ENCODE assay signal across 19 cellular contexts in the genomic region with DNA sequence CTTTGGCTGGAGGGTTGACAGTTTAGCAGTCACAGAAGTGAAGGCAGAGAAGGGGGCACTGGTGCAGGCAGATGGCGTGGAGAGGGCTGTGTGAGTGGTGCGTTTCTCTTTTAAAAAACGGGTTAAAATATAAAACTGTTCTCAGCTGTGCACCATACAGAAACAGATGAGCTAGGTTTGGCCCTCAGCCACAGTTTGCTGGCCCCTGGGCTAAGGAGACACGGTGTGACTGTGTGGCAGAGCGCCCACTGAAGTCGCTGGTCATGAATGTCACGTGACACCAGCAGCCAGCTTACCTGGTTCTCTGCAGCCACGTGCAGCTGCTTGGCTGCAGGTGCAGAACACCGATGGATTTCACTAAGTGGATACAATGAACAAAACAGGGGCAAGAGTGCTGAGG. TPM values are rescaled to one million over a fixed set of nuclear protein-coding genes. Genes with fewer than 3 reads are reported as not detected.
DNase-seq lines count a peak whose midpoint lies in the region; ATAC-seq, FAIRE-seq and TF ChIP-seq lines count a peak whose summit lies in the region.
"Had no signal": no experiment of that assay in that cellular context is flagged by ENCODE, and none has a peak within 500 bp of the region (broad histone marks: within the 10 kb centered on the region; RNA-seq: fewer than 3 reads in every experiment).

No MANE protein-coding gene starts in this region.

- H3K27ac ChIP-seq in CD4-positive, CD25-positive, alpha-beta regulatory T cell (ENCODE audit: insufficient read depth, low read length, poor library complexity, severe bottlenecking) = no peak overlapping the region
- H3K27ac ChIP-seq: GM23248 had no signal

- intact Hi-C loops in Caco-2 (cut with micrococcal nuclease; ENCODE audit: unreplicated experiment) = no loop called here

- peak overlapping the region in 2 of 3 donors; percentile 48 to 90 for H3K27ac Mint-ChIP-seq in CD4-positive, CD25-positive, alpha-beta regulatory T cell
- peak overlapping the region; percentile 18 for H3K27ac Mint-ChIP-seq in Caco-2 (ENCODE audit: unreplicated experiment)
- H3K27ac Mint-ChIP-seq in T-helper 17 cell = peak overlapping the region; percentile 45
- peak overlapping the region; percentile 29 for H3K27ac Mint-ChIP-seq in memory B cell

- H3K4me1 ChIP-seq in CD4-positive, CD25-positive, alpha-beta regulatory T cell (ENCODE audit: control insufficient read depth, insufficient read depth, low read length, poor library complexity, severe bottlenecking) = peaks cover under 1% of the 10 kb centered on the region
- no peaks in the 10 kb centered on the region for H3K4me1 ChIP-seq in Caco-2

- no peaks in the 10 kb centered on the region for H3K27me3 ChIP-seq in CD4-positive, CD25-positive, alpha-beta regulatory T cell (ENCODE audit: control insufficient read depth, insufficient read depth, low read length)
- no peaks in the 10 kb centered on the region for H3K27me3 ChIP-seq in Caco-2 (replicated peaks; ENCODE audit: control insufficient read depth, insufficient read depth, low read length)

- POLR2A ChIA-PET in Caco-2 (lab: Charles Lee) = no interaction called here

- H3K4me3 Mint-ChIP-seq in CD4-positive, CD25-positive, alpha-beta regulatory T cell = no peak overlapping the region
- H3K4me3 Mint-ChIP-seq in Caco-2 (ENCODE audit: unreplicated experiment) (no peak overlapping the region), T-helper 17 cell (no peak overlapping the region), memory B cell (no peak overlapping the region)
- H3K4me3 Mint-ChIP-seq: CD8-positive, alpha-beta memory T cell had no signal

- no TSS peak for BruUV-seq in Caco-2 (replicated peaks; lab: Mats Ljungman, UMichigan)

- CTCF ChIA-PET in Caco-2 (lab: Charles Lee) = no interaction called here

- H3K9me3 ChIP-seq in CD4-positive, CD25-positive, alpha-beta regulatory T cell (ENCODE audit: control insufficient read depth in 2 of 2, low read length in 2 of 2) = no peaks in the 10 kb centered on the region
- H3K9me3 ChIP-seq in Caco-2 (no peaks in the 10 kb centered on the region), T-helper 17 cell (ENCODE audit: control insufficient read depth, low read length, poor library complexity, severe bottlenecking) (no peaks in the 10 kb centered on the region)

- DNase-seq in CD4-positive, CD25-positive, alpha-beta regulatory T cell = no peak
- DNase-seq in Caco-2 = no peak
- DNase-seq in T-helper 17 cell = no peak
- DNase-seq in memory B cell (ENCODE audit: low spot score in 2 of 2) = no peak
- no peak for DNase-seq in foreskin melanocyte
- no peak for DNase-seq in RCC 7860 (ENCODE audit: low spot score)
- DNase-seq: DMS79 treated with DMSO at 0.1 percent for 48 hours; GM23248; HCEC 1CT; MV-4-11; NCI-H1436; NCI-H2081 treated with DMSO at 0.1 percent for 48 hours; NK-92 treated with Interleukin-12 subunit alpha and Interleukin-12 subunit beta, amount 100 ng/mL, for 24 hours; OCI-M1; RPMI8226; SIG-M5 had no signal

- no peaks in the 10 kb centered on the region for H3K9me3 Mint-ChIP-seq in CD4-positive, CD25-positive, alpha-beta regulatory T cell
- H3K9me3 Mint-ChIP-seq in Caco-2 (ENCODE audit: unreplicated experiment) (no peaks in the 10 kb centered on the region), memory B cell (no peaks in the 10 kb centered on the region)
- H3K9me3 Mint-ChIP-seq: CD8-positive, alpha-beta memory T cell had no signal

- no peak overlapping the region for H3K4me3 ChIP-seq in CD4-positive, CD25-positive, alpha-beta regulatory T cell (ENCODE audit: low read depth, low read length)
- H3K4me3 ChIP-seq in Caco-2 (ENCODE audit: low read depth, low read length) = no peak overlapping the region
- H3K4me3 ChIP-seq: GM23248 had no signal

- H3K36me3 Mint-ChIP-seq in CD4-positive, CD25-positive, alpha-beta regulatory T cell = peaks cover 59% of the 10 kb centered on the region
- H3K36me3 Mint-ChIP-seq in Caco-2 (ENCODE audit: insufficient read depth, unreplicated experiment) = peaks cover 47% of the 10 kb centered on the region
- H3K36me3 Mint-ChIP-seq in T-helper 17 cell (ENCODE audit: low read depth) = peaks cover 27% of the 10 kb centered on the region
- peaks cover 45% of the 10 kb centered on the region for H3K36me3 Mint-ChIP-seq in memory B cell

- no peak for FAIRE-seq in RCC 7860 (lab: Jason Lieb, UNC)
- FAIRE-seq: HTR-8/SVneo had no signal

- H3K36me3 ChIP-seq in CD4-positive, CD25-positive, alpha-beta regulatory T cell (ENCODE audit: control insufficient read depth, insufficient read depth, low read length) = peaks cover 75% of the 10 kb centered on the region
- H3K36me3 ChIP-seq in Caco-2 (ENCODE audit: control insufficient read depth, insufficient read depth, low read length) = peaks cover 2% of the 10 kb centered on the region

- ATAC-seq in CD4-positive, CD25-positive, alpha-beta regulatory T cell (ENCODE audit: low read depth in 2 of 2) = no peak
- ATAC-seq in T-helper 17 cell (no peak), memory B cell (ENCODE audit: low read depth) (no peak), GM19328 (IDR thresholded peaks at IDR 0.05; ENCODE audit: unreplicated experiment) (no peak)

- H3K4me1 Mint-ChIP-seq in CD4-positive, CD25-positive, alpha-beta regulatory T cell = peaks cover 9 to 25% (median 18%) of the 10 kb centered on the region in 4 donors
- H3K4me1 Mint-ChIP-seq in Caco-2 (ENCODE audit: low read depth, unreplicated experiment) (peaks cover 1% of the 10 kb centered on the region), T-helper 17 cell (peaks cover 24% of the 10 kb centered on the region), memory B cell (peaks cover 18% of the 10 kb centered on the region)

- no peak for TF ChIP-seq CTCF in Caco-2 (IDR thresholded peaks at IDR 0.05; ENCODE audit: insufficient read depth in 1 of 2, low read depth in 1 of 2, low read length in 1 of 2, severe bottlenecking in 1 of 2, unreplicated experiment in 1 of 2)

- no peaks in the 10 kb centered on the region for H3K27me3 Mint-ChIP-seq in CD4-positive, CD25-positive, alpha-beta regulatory T cell
- no peaks in the 10 kb centered on the region for H3K27me3 Mint-ChIP-seq in Caco-2 (ENCODE audit: insufficient read depth, unreplicated experiment)
- H3K27me3 Mint-ChIP-seq in T-helper 17 cell = no peaks in the 10 kb centered on the region
- H3K27me3 Mint-ChIP-seq in memory B cell = no peaks in the 10 kb centered on the region
- H3K27me3 Mint-ChIP-seq: CD8-positive, alpha-beta memory T cell had no signal

RNA-seq across cellular contexts. Expression of gene ZNF746, which starts 7.5 kb away (rescaled TPM):
- total RNA-seq in CD4-positive, CD25-positive, alpha-beta regulatory T cell = 33.9 TPM
- polyA plus RNA-seq in CD4-positive, CD25-positive, alpha-beta regulatory T cell = 10 to 100 TPM in 2 of 4 donors, 1 to 10 TPM in 2; 8.2 to 11.5 (median 9.7) TPM
- 19.1 and 19.3 TPM in 2 replicates for total RNA-seq in Caco-2 (2022)
- total RNA-seq in T-helper 17 cell = 10 to 100 TPM; 28.1 to 29.2 TPM

RNA-seq across cellular contexts. Expression of gene ZNF777, which starts 29.2 kb away (rescaled TPM):
- total RNA-seq in CD4-positive, CD25-positive, alpha-beta regulatory T cell = 13.4 TPM
- 1 to 10 TPM in 2 of 4 donors, under 1 TPM in 2; 0.46 to 1.6 (median 1.2) TPM for polyA plus RNA-seq in CD4-positive, CD25-positive, alpha-beta regulatory T cell
- 20.8 and 22.7 TPM in 2 replicates for total RNA-seq in Caco-2 (2022)
- 10 to 100 TPM; 12.7 to 16.5 TPM for total RNA-seq in T-helper 17 cell

Comparison
In these comparisons a context has a peak if more than half of its experiments do, and no peak if none do; other contexts are left out.
1. H3K27ac Mint-ChIP-seq: peak in every context shown above with its lines; median percentile 69 in CD4-positive, CD25-positive, alpha-beta regulatory T cell; 45 in T-helper 17 cell; 29 in memory B cell; 18 in Caco-2.